ENCODE assay signal across 15 cellular contexts in the genomic region with DNA sequence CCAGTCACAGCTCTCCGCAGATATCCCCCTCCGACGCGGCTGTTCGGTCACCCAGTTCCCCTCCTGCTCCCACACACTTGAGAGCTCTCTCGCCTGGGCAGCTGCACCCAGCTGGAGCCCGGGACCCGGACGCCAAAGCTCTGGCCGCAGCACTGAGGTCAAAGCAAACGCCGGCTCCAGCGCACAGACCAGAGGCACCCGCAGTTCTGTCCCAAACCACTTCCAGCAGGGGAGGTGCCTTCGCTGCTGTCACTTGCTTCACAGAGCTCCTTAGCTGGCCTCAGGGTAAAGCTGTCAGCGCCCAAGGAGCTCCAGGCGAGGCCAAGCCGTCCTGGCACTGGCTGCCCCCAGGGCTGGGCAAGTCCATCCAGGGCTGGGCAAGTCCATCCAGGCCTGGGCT.
"Had no signal": no experiment of that assay in that cellular context is flagged by ENCODE, and none has a peak within 500 bp of the region (broad histone marks: within the 10 kb centered on the region; RNA-seq: fewer than 3 reads in every experiment).

No MANE protein-coding gene starts in this region.

- H3K27me3 ChIP-seq: esophagus squamous epithelium, right lobe of liver had no signal

- H3K4me1 ChIP-seq: right lobe of liver had no signal

- H3K9me3 ChIP-seq: esophagus squamous epithelium, right lobe of liver, thoracic aorta had no signal

- H3K27ac ChIP-seq: coronary artery, esophagus squamous epithelium, right lobe of liver, thoracic aorta had no signal

- H3K4me3 ChIP-seq: coronary artery, esophagus squamous epithelium, right lobe of liver, thoracic aorta had no signal

- H3K36me3 ChIP-seq: right lobe of liver had no signal

- ATAC-seq: naive thymus-derived CD4-positive, alpha-beta T cell; right lobe of liver; stimulated activated naive CD8-positive, alpha-beta T cell treated with anti-CD3 and anti-CD28 coated beads, Interleukin-15, amount 100 ng/mL, for 72 hours had no signal

- DNase-seq: activated CD4-positive, alpha-beta T cell treated with anti-CD3 and anti-CD28 coated beads, Interleukin-2, amount 50 U/mL, for 1 hour; activated naive CD4-positive, alpha-beta T cell; activated naive CD8-positive, alpha-beta T cell treated with anti-CD3 and anti-CD28 coated beads, Interleukin-2, amount 10 ng/mL, durations not matched to agents 7 days and 5 days; activated T-cell treated with anti-CD3 and anti-CD28 coated beads for 4 hours; effector CD4-positive, alpha-beta T cell; esophagus squamous epithelium; mammary epithelial cell; naive thymus-derived CD4-positive, alpha-beta T cell; nucleus accumbens; right lobe of liver; stimulated activated CD4-positive, alpha-beta T cell treated with anti-CD3 and anti-CD28 coated beads, Interleukin-1b, Interleukin-23, amount 100 ng/mL, for 48 hours; stimulated activated naive CD8-positive, alpha-beta T cell treated with anti-CD3 and anti-CD28 coated beads, Interleukin-15, amount 100 ng/mL, for 72 hours; SW 1271 had no signal
